ENCODE assay signal across 26 cellular contexts in genomic region chr3:53834429-53835095, GRCh38. TPM values are rescaled to one million over a fixed set of nuclear protein-coding genes. Genes with fewer than 3 reads are reported as not detected.
DNase-seq lines count a peak whose midpoint lies in the region; ATAC-seq and TF ChIP-seq lines count a peak whose summit lies in the region.
"Had no signal": no experiment of that assay in that cellular context is flagged by ENCODE, and none has a peak within 500 bp of the region (broad histone marks: within the 10 kb centered on the region; RNA-seq: fewer than 3 reads in every experiment).

No MANE protein-coding gene starts in this region.

- H3K4me1 Mint-ChIP-seq in CD14-positive monocyte (peaks cover 20% of the 10 kb centered on the region), neural crest cell (peaks cover 6% of the 10 kb centered on the region)
- H3K4me1 Mint-ChIP-seq: activated naive CD4-positive, alpha-beta T cell treated with anti-CD3 and anti-CD28 coated beads, Interleukin-2, amount 50 U/mL, for 24 hours; nephron progenitor cell had no signal

- H3K27me3 Mint-ChIP-seq in CD14-positive monocyte (ENCODE audit: low read depth in 3 of 3) = peaks cover 4 to 9% (median 4%) of the 10 kb centered on the region in 3 donors
- H3K27me3 Mint-ChIP-seq in neural crest cell (ENCODE audit: low read depth) = no peaks in the 10 kb centered on the region
- H3K27me3 Mint-ChIP-seq: IgD-negative memory B cell had no signal

- H3K27ac Mint-ChIP-seq in CD14-positive monocyte (peak overlapping the region in 6 of 7 donors; percentile 32 to 79 (median 70)), neural crest cell (ENCODE audit: unreplicated experiment) (no peak overlapping the region)
- H3K27ac Mint-ChIP-seq: activated naive CD4-positive, alpha-beta T cell treated with anti-CD3 and anti-CD28 coated beads, Interleukin-2, amount 50 U/mL, for 24 hours; IgD-negative memory B cell; nephron progenitor cell had no signal

- no peak for ATAC-seq in GM21619 (IDR thresholded peaks at IDR 0.05; ENCODE audit: unreplicated experiment)
- no peak for ATAC-seq in HG02798 (IDR thresholded peaks at IDR 0.05; ENCODE audit: poor library complexity, unreplicated experiment)

- no peaks in the 10 kb centered on the region for H3K9me3 Mint-ChIP-seq in CD14-positive monocyte
- no peaks in the 10 kb centered on the region for H3K9me3 Mint-ChIP-seq in neural crest cell
- H3K9me3 Mint-ChIP-seq: activated naive CD4-positive, alpha-beta T cell treated with anti-CD3 and anti-CD28 coated beads, Interleukin-2, amount 50 U/mL, for 24 hours; IgD-negative memory B cell; nephron progenitor cell had no signal

- DNase-seq in CD14-positive monocyte (ENCODE audit: low spot score) = no peak
- peak; percentile 97 for DNase-seq in MV-4-11 (lab: John Stamatoyannopoulos, UW)
- DNase-seq in SKM-1 treated with dmso at 0.1 percent for 144 hours (lab: John Stamatoyannopoulos, UW; ENCODE audit: unreplicated experiment) = peak; percentile 33
- DNase-seq in neural crest cell (ENCODE audit: low read depth, low spot score) = no peak
- no peak for DNase-seq in NCI-H1930 (lab: John Stamatoyannopoulos, UW)
- DNase-seq: activated CD4-positive, alpha-beta T cell treated with anti-CD3 and anti-CD28 coated beads for 4 hours; amygdala; BE2C; brain microvascular endothelial cell; HCEC 1CT; mammary epithelial cell; NCI-H1105; NCI-H187; NCI-H2171 treated with DMSO at 0.1 percent for 48 hours; NCI-H510A treated with DMSO at 0.1 percent for 48 hours; nephron progenitor cell; Peyer's patch; SHP77; stimulated activated naive CD4-positive, alpha-beta T cell treated with Interleukin-2 at 50 U/mL for 16 hours; T-helper 9 cell had no signal

- intact Hi-C loops in CD14-positive monocyte (cut with micrococcal nuclease) = no loop called here

- TF ChIP-seq CTCF in CD14-positive monocyte (IDR thresholded peaks at IDR 0.05) (no peak), neural crest cell (conservative IDR thresholded peaks at IDR 0.05) (peak; percentile 18)

- H3K4me3 Mint-ChIP-seq in CD14-positive monocyte = no peak overlapping the region
- no peak overlapping the region for H3K4me3 Mint-ChIP-seq in neural crest cell
- H3K4me3 Mint-ChIP-seq: activated naive CD4-positive, alpha-beta T cell treated with anti-CD3 and anti-CD28 coated beads, Interleukin-2, amount 50 U/mL, for 24 hours; IgD-negative memory B cell; nephron progenitor cell had no signal

- peaks cover 0 to 2% of the 10 kb centered on the region in 2 donors for H3K36me3 Mint-ChIP-seq in CD14-positive monocyte
- no peaks in the 10 kb centered on the region for H3K36me3 Mint-ChIP-seq in neural crest cell (ENCODE audit: low read depth)
- H3K36me3 Mint-ChIP-seq: activated naive CD4-positive, alpha-beta T cell treated with anti-CD3 and anti-CD28 coated beads, Interleukin-2, amount 50 U/mL, for 24 hours; IgD-negative memory B cell had no signal

RNA-seq across cellular contexts. Expression of gene CHDH, which starts 11.7 kb away (rescaled TPM):
- polyA plus RNA-seq in CD14-positive monocyte = not detected
- 3.0 and 4.3 TPM in 2 replicates for total RNA-seq in neural crest cell
- total RNA-seq: A673 had no signal

RNA-seq across cellular contexts. Expression of gene IL17RB, which starts 11.8 kb away (rescaled TPM):
- polyA plus RNA-seq in CD14-positive monocyte = under 1 TPM in 1 of 2 donors, not detected in 1; 0.13 TPM
- total RNA-seq in neural crest cell = 2.4 and 3.1 TPM in 2 replicates
- total RNA-seq: A673, smooth muscle cell had no signal

RNA-seq across cellular contexts. Expression of gene ACTR8, which starts 47.4 kb away (rescaled TPM):
- polyA plus RNA-seq in CD14-positive monocyte = 10 to 100 TPM; 10.7 to 12.2 TPM
- total RNA-seq in neural crest cell = 49.9 and 52.6 TPM in 2 replicates

RNA-seq across cellular contexts. Expression of gene SELENOK, which starts 57.1 kb away (rescaled TPM):
- 100 to 1,000 TPM in 1 of 2 donors, 10 to 100 TPM in 1; 96.4 to 117 TPM for polyA plus RNA-seq in CD14-positive monocyte
- 39.2 and 42.5 TPM in 2 replicates for total RNA-seq in neural crest cell

Comparison
In these comparisons a context has a peak if more than half of its experiments do, and no peak if none do; other contexts are left out.
1. DNase-seq: peak in MV-4-11 (single experiment) and SKM-1 treated with dmso at 0.1 percent for 144 hours (single experiment); none in CD14-positive monocyte (single experiment), neural crest cell (single experiment) and NCI-H1930 (0 of 2).